9 cellular contexts compared by ENCODE assay signal in genomic region chr16:4936991-4937781, GRCh38. TPM values are rescaled to one million over a fixed set of nuclear protein-coding genes. Genes with fewer than 3 reads are reported as not detected.
DNase-seq lines count a peak whose midpoint lies in the region; ATAC-seq, FAIRE-seq and TF ChIP-seq lines count a peak whose summit lies in the region.
"Had no signal": no experiment of that assay in that cellular context is flagged by ENCODE, and none has a peak within 500 bp of the region (broad histone marks: within the 10 kb centered on the region; RNA-seq: fewer than 3 reads in every experiment).

A gene with protein sequence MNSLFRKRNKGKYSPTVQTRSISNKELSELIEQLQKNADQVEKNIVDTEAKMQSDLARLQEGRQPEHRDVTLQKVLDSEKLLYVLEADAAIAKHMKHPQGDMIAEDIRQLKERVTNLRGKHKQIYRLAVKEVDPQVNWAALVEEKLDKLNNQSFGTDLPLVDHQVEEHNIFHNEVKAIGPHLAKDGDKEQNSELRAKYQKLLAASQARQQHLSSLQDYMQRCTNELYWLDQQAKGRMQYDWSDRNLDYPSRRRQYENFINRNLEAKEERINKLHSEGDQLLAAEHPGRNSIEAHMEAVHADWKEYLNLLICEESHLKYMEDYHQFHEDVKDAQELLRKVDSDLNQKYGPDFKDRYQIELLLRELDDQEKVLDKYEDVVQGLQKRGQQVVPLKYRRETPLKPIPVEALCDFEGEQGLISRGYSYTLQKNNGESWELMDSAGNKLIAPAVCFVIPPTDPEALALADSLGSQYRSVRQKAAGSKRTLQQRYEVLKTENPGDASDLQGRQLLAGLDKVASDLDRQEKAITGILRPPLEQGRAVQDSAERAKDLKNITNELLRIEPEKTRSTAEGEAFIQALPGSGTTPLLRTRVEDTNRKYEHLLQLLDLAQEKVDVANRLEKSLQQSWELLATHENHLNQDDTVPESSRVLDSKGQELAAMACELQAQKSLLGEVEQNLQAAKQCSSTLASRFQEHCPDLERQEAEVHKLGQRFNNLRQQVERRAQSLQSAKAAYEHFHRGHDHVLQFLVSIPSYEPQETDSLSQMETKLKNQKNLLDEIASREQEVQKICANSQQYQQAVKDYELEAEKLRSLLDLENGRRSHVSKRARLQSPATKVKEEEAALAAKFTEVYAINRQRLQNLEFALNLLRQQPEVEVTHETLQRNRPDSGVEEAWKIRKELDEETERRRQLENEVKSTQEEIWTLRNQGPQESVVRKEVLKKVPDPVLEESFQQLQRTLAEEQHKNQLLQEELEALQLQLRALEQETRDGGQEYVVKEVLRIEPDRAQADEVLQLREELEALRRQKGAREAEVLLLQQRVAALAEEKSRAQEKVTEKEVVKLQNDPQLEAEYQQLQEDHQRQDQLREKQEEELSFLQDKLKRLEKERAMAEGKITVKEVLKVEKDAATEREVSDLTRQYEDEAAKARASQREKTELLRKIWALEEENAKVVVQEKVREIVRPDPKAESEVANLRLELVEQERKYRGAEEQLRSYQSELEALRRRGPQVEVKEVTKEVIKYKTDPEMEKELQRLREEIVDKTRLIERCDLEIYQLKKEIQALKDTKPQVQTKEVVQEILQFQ (N-terminal part only) (minus strand): TSS chr16:4937148. CDS start chr16:4937045, 103 bp downstream.

- peak within 1 kb of the TSS; percentile 17 for H3K4me3 Mint-ChIP-seq in activated naive CD8-positive, alpha-beta T cell treated with anti-CD3 and anti-CD28 coated beads, Interleukin-2, amount 50 U/mL, for 24 hours

- H3K27me3 ChIP-seq in KMS-11 (ENCODE audit: insufficient read depth, low read depth) (no peaks in the 10 kb centered on the region), hepatocyte (no peaks in the 10 kb centered on the region)

- peak; percentile 18 for ATAC-seq in activated naive CD8-positive, alpha-beta T cell treated with anti-CD3 and anti-CD28 coated beads, Interleukin-2, amount 50 U/mL, for 24 hours
- peak; percentile 6 for ATAC-seq in sciatic nerve
- no peak for ATAC-seq in GM19455 (IDR thresholded peaks at IDR 0.05; ENCODE audit: unreplicated experiment)

- H3K4me2 ChIP-seq in KMS-11, result peak within 1 kb of the TSS; percentile 84
- H3K4me2 ChIP-seq in hepatocyte, result peak within 1 kb of the TSS; percentile 92

- H3K9me3 Mint-ChIP-seq in activated naive CD8-positive, alpha-beta T cell treated with anti-CD3 and anti-CD28 coated beads, Interleukin-2, amount 50 U/mL, for 24 hours, result no peaks in the 10 kb centered on the region

- FAIRE-seq in D721Med (lab: Jason Lieb, UNC), result no peak
- FAIRE-seq: islet of Langerhans had no signal

- H3K9me2 ChIP-seq in hepatocyte (replicated peaks; ENCODE audit: insufficient read depth), result no peaks in the 10 kb centered on the region

- no peak for TF ChIP-seq CTCF in D721Med (IDR thresholded peaks at IDR 0.05; ENCODE audit: insufficient read depth, missing control alignments)
- no peak for TF ChIP-seq CTCF in KMS-11 (conservative IDR thresholded peaks at IDR 0.05; ENCODE audit: low read depth, low read length)
- no peak for TF ChIP-seq CTCF in hepatocyte (IDR thresholded peaks at IDR 0.05; ENCODE audit: poor library complexity)

- DNase-seq in D721Med (ENCODE audit: insufficient read length, low spot score) (peak; percentile 47), hepatocyte (ENCODE audit: low spot score) (peak; percentile 96), sciatic nerve (ENCODE audit: low spot score) (no peak), HPDE6-E6E7 (ENCODE audit: extremely low spot score) (no peak)
- peak; percentile 11 for DNase-seq in activated naive CD8-positive, alpha-beta T cell treated with anti-CD3 and anti-CD28 coated beads, Interleukin-2, amount 50 U/mL, for 24 hours
- no peak for DNase-seq in stimulated activated naive CD4-positive, alpha-beta T cell treated with Interleukin-2 at 50 U/mL for 16 hours (lab: John Stamatoyannopoulos, UW)

- H3K4me1 ChIP-seq in KMS-11 (ENCODE audit: low read depth, poor library complexity, severe bottlenecking) (peaks cover 29% of the 10 kb centered on the region), hepatocyte (ENCODE audit: insufficient read depth) (peaks cover 13% of the 10 kb centered on the region)

- H3K27ac ChIP-seq in KMS-11 (no peak within 1 kb of the TSS), hepatocyte (peak within 1 kb of the TSS; percentile 95)

- H3K4me3 ChIP-seq in KMS-11 (IDR thresholded peaks at IDR 0.05; ENCODE audit: insufficient read depth, low read depth, low read length) (no peak within 1 kb of the TSS), hepatocyte (peak within 1 kb of the TSS; percentile 53)

- no peaks in the 10 kb centered on the region for H4K20me1 ChIP-seq in KMS-11 (ENCODE audit: insufficient read depth)
- peaks cover 2% of the 10 kb centered on the region for H4K20me1 ChIP-seq in hepatocyte (ENCODE audit: insufficient read depth, poor library complexity, severe bottlenecking)

- H3K36me3 ChIP-seq in KMS-11 (ENCODE audit: insufficient read depth), result no peaks in the 10 kb centered on the region
- no peaks in the 10 kb centered on the region for H3K36me3 ChIP-seq in hepatocyte (replicated peaks; ENCODE audit: insufficient read depth, low read depth)

- peak within 1 kb of the TSS; percentile 23; the same call in 1 of the 2 replicates for H3K9ac ChIP-seq in KMS-11

- H3K4me1 Mint-ChIP-seq in activated naive CD8-positive, alpha-beta T cell treated with anti-CD3 and anti-CD28 coated beads, Interleukin-2, amount 50 U/mL, for 24 hours, result peaks cover 4% of the 10 kb centered on the region

- no peak within 1 kb of the TSS for H3K27ac Mint-ChIP-seq in activated naive CD8-positive, alpha-beta T cell treated with anti-CD3 and anti-CD28 coated beads, Interleukin-2, amount 50 U/mL, for 24 hours

- intact Hi-C loops in sciatic nerve (cut with DNase I), result no loop called here

- no peaks in the 10 kb centered on the region for H3K9me3 ChIP-seq in hepatocyte (ENCODE audit: low read depth)

- no peaks in the 10 kb centered on the region for H3K36me3 Mint-ChIP-seq in activated naive CD8-positive, alpha-beta T cell treated with anti-CD3 and anti-CD28 coated beads, Interleukin-2, amount 50 U/mL, for 24 hours (ENCODE audit: low read depth)

- H3K27me3 Mint-ChIP-seq in activated naive CD8-positive, alpha-beta T cell treated with anti-CD3 and anti-CD28 coated beads, Interleukin-2, amount 50 U/mL, for 24 hours, result peaks cover 50% of the 10 kb centered on the region

- H2AFZ ChIP-seq in KMS-11 (ENCODE audit: low read depth), result peak within 1 kb of the TSS; percentile 95
- peak within 1 kb of the TSS; percentile 62 for H2AFZ ChIP-seq in hepatocyte

- H3K79me2 ChIP-seq in KMS-11 (ENCODE audit: insufficient read depth, low read depth) (no peaks in the 10 kb centered on the region), hepatocyte (peaks cover 36% of the 10 kb centered on the region)

- 19% methylated on average over 34 of the region's 76 CpGs for WGBS in hepatocyte (ENCODE audit: low lambda C conversion rate, missing lambda C conversion rate)

RNA-seq across cellular contexts. Expression of the gene that starts here (rescaled TPM):
- total RNA-seq in hepatocyte, result 29.1 and 32.8 TPM in 2 replicates
- polyA plus RNA-seq in hepatocyte, result 44.5 and 45.0 TPM in 2 replicates
- total RNA-seq in sciatic nerve, result 85.1 TPM

Comparison
In these comparisons a context has a peak if more than half of its experiments do, and no peak if none do; other contexts are left out.
1. DNase-seq: peak in D721Med (single experiment), activated naive CD8-positive, alpha-beta T cell treated with anti-CD3 and anti-CD28 coated beads, Interleukin-2, amount 50 U/mL, for 24 hours (single experiment) and hepatocyte (single experiment); none in sciatic nerve (single experiment), HPDE6-E6E7 (single experiment) and stimulated activated naive CD4-positive, alpha-beta T cell treated with Interleukin-2 at 50 U/mL for 16 hours (single experiment).